13 cellular contexts compared by ENCODE assay signal in the genomic region with DNA sequence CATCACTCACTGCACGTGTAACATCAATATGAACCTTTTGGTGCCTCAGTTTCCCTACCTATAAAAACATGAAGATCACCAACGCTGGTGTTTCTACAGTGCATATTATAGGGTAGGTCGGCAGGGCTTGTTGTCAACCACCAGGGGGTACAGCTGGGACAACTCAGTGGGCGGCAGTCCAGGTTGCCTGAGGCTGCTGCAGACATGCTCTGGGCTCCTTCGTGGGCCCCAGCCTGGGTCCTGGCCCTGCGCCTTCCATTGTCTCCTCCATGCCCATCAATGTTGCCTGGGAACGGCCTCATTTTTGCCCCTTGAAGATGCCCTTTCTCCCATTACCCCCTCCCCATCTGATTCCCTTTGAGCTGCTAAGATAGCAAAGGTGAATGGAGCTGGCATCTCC.
DNase-seq lines count a peak whose midpoint lies in the region; ATAC-seq and TF ChIP-seq lines count a peak whose summit lies in the region.
"Had no signal": no experiment of that assay in that cellular context is flagged by ENCODE, and none has a peak within 500 bp of the region (broad histone marks: within the 10 kb centered on the region; RNA-seq: fewer than 3 reads in every experiment).

No MANE protein-coding gene starts in this region.

- no peaks in the 10 kb centered on the region for H3K9me3 ChIP-seq in DOHH2 (ENCODE audit: control insufficient read depth, insufficient read depth, low read length)
- no peaks in the 10 kb centered on the region for H3K9me3 ChIP-seq in OCI-LY7 (ENCODE audit: low read length)
- H3K9me3 ChIP-seq in neural progenitor cell (ENCODE audit: low read depth), result no peaks in the 10 kb centered on the region
- H3K9me3 ChIP-seq: ascending aorta had no signal

- BruUV-seq in OCI-LY7 (replicated peaks; lab: Mats Ljungman, UMichigan), result no TSS peak

- H3K4me2 ChIP-seq in DOHH2 (ENCODE audit: low read length) (no peak overlapping the region), OCI-LY7 (ENCODE audit: low read length) (no peak overlapping the region), neural progenitor cell (no peak overlapping the region)
- H3K4me2 ChIP-seq: BLaER1 treated with 17β-estradiol and CSF1 and Interleukin-3, amounts not matched to agents 10 nM and 100 nM had no signal

- peak; percentile 14 for DNase-seq in OCI-LY7 (ENCODE audit: low spot score)
- DNase-seq in neural progenitor cell (ENCODE audit: low spot score), result no peak
- no peak for DNase-seq in activated CD4-positive, alpha-beta memory T cell treated with anti-CD3 and anti-CD28 coated beads, Interleukin-2, amount 10 ng/mL, durations not matched to agents 7 days and 5 days
- no peak for DNase-seq in left cardiac atrium
- DNase-seq in NCI-H2081 (lab: John Stamatoyannopoulos, UW), result no peak
- DNase-seq: activated gamma-delta T cell, immature natural killer cell, substantia nigra had no signal

- no peak overlapping the region for H3K4me3 Mint-ChIP-seq in neural progenitor cell
- H3K4me3 Mint-ChIP-seq in activated CD4-positive, alpha-beta memory T cell treated with anti-CD3 and anti-CD28 coated beads, Interleukin-2, amount 10 ng/mL, durations not matched to agents 7 days and 5 days, result no peak overlapping the region
- H3K4me3 Mint-ChIP-seq: IgD-negative memory B cell, immature natural killer cell had no signal

- H3K9me3 Mint-ChIP-seq in neural progenitor cell, result no peaks in the 10 kb centered on the region
- H3K9me3 Mint-ChIP-seq in activated CD4-positive, alpha-beta memory T cell treated with anti-CD3 and anti-CD28 coated beads, Interleukin-2, amount 10 ng/mL, durations not matched to agents 7 days and 5 days, result no peaks in the 10 kb centered on the region
- H3K9me3 Mint-ChIP-seq: immature natural killer cell had no signal

- H3F3A ChIP-seq in DOHH2 (ENCODE audit: control insufficient read depth, insufficient read depth), result no peaks in the 10 kb centered on the region
- no peaks in the 10 kb centered on the region for H3F3A ChIP-seq in neural progenitor cell (ENCODE audit: low read depth)

- intact Hi-C loops in OCI-LY7 (cut with micrococcal nuclease; ENCODE audit: unreplicated experiment) (loop anchor here (2.0 to 5.0 kb wide), 2 partner anchors 97 to 244 kb away; no protein-coding TSS in a partner anchor), left cardiac atrium (cut with DNase I) (loop anchor here (2.0 to 5.0 kb wide), 2 partner anchors 97 to 99 kb away; no protein-coding TSS in a partner anchor)

- peaks cover 7% of the 10 kb centered on the region for H3K27me3 Mint-ChIP-seq in neural progenitor cell (ENCODE audit: insufficient read depth, low read depth)
- peaks cover 26% of the 10 kb centered on the region for H3K27me3 Mint-ChIP-seq in activated CD4-positive, alpha-beta memory T cell treated with anti-CD3 and anti-CD28 coated beads, Interleukin-2, amount 10 ng/mL, durations not matched to agents 7 days and 5 days

- H3K27ac ChIP-seq in DOHH2 (ENCODE audit: low read depth, low read length), result no peak overlapping the region
- H3K27ac ChIP-seq in OCI-LY7 (ENCODE audit: low read depth, low read length, poor library complexity, severe bottlenecking), result no peak overlapping the region
- H3K27ac ChIP-seq in neural progenitor cell, result no peak overlapping the region
- H3K27ac ChIP-seq: ascending aorta; BLaER1 treated with 17β-estradiol and CSF1 and Interleukin-3, amounts not matched to agents 10 nM and 100 nM had no signal

- H3K9me2 ChIP-seq in DOHH2 (replicated peaks; ENCODE audit: control insufficient read depth, low read length), result no peaks in the 10 kb centered on the region
- H3K9me2 ChIP-seq in OCI-LY7 (ENCODE audit: insufficient read depth, low read length), result no peaks in the 10 kb centered on the region

- H3K79me2 ChIP-seq in DOHH2 (ENCODE audit: control insufficient read depth, low read length), result no peaks in the 10 kb centered on the region
- H3K79me2 ChIP-seq in OCI-LY7 (ENCODE audit: insufficient read depth, low read depth, low read length), result no peaks in the 10 kb centered on the region
- H3K79me2 ChIP-seq in neural progenitor cell (ENCODE audit: low read depth), result no peaks in the 10 kb centered on the region

- no peaks in the 10 kb centered on the region for H3K4me1 Mint-ChIP-seq in neural progenitor cell
- peaks cover 5% of the 10 kb centered on the region for H3K4me1 Mint-ChIP-seq in activated CD4-positive, alpha-beta memory T cell treated with anti-CD3 and anti-CD28 coated beads, Interleukin-2, amount 10 ng/mL, durations not matched to agents 7 days and 5 days
- H3K4me1 Mint-ChIP-seq: IgD-negative memory B cell, immature natural killer cell had no signal

- H2AFZ ChIP-seq in OCI-LY7 (ENCODE audit: low read length) (no peak overlapping the region), neural progenitor cell (replicated peaks) (no peak overlapping the region)

- H3K4me1 ChIP-seq in DOHH2 (ENCODE audit: control insufficient read depth, low read length), result no peaks in the 10 kb centered on the region
- no peaks in the 10 kb centered on the region for H3K4me1 ChIP-seq in OCI-LY7 (ENCODE audit: insufficient read depth, low read length, poor library complexity, severe bottlenecking)
- H3K4me1 ChIP-seq in neural progenitor cell, result no peaks in the 10 kb centered on the region
- H3K4me1 ChIP-seq: BLaER1 treated with 17β-estradiol and CSF1 and Interleukin-3, amounts not matched to agents 10 nM and 100 nM had no signal

- no peak overlapping the region for H3K27ac Mint-ChIP-seq in neural progenitor cell
- H3K27ac Mint-ChIP-seq in activated CD4-positive, alpha-beta memory T cell treated with anti-CD3 and anti-CD28 coated beads, Interleukin-2, amount 10 ng/mL, durations not matched to agents 7 days and 5 days, result no peak overlapping the region
- H3K27ac Mint-ChIP-seq: IgD-negative memory B cell, immature natural killer cell had no signal

- no peaks in the 10 kb centered on the region for H3K36me3 ChIP-seq in DOHH2 (ENCODE audit: control insufficient read depth, low read length)
- no peaks in the 10 kb centered on the region for H3K36me3 ChIP-seq in OCI-LY7 (ENCODE audit: insufficient read depth, low read length)
- H3K36me3 ChIP-seq in neural progenitor cell, result no peaks in the 10 kb centered on the region
- H3K36me3 ChIP-seq: ascending aorta; BLaER1 treated with 17β-estradiol and CSF1 and Interleukin-3, amounts not matched to agents 10 nM and 100 nM had no signal

- H3K27me3 ChIP-seq in DOHH2 (ENCODE audit: control insufficient read depth, low read length) (no peaks in the 10 kb centered on the region), neural progenitor cell (peaks cover 19% of the 10 kb centered on the region)
- H3K27me3 ChIP-seq: ascending aorta; BLaER1 treated with 17β-estradiol and CSF1 and Interleukin-3, amounts not matched to agents 10 nM and 100 nM had no signal

- POLR2A ChIA-PET in OCI-LY7 (lab: Charles Lee), result no interaction called here
- POLR2A ChIA-PET in activated CD4-positive, alpha-beta memory T cell treated with anti-CD3 and anti-CD28 coated beads, Interleukin-2, amount 10 ng/mL, durations not matched to agents 7 days and 5 days (lab: Charles Lee), result no interaction called here

- no peak overlapping the region for H3K9ac ChIP-seq in neural progenitor cell
- H3K9ac ChIP-seq: BLaER1 treated with 17β-estradiol and CSF1 and Interleukin-3, amounts not matched to agents 10 nM and 100 nM had no signal

- ATAC-seq in left cardiac atrium, result no peak

- TF ChIP-seq CTCF in DOHH2 (IDR thresholded peaks at IDR 0.05; ENCODE audit: low read depth, low read length, poor library complexity, severe bottlenecking) (peak; percentile 19), GM12873 (IDR thresholded peaks at IDR 0.05; ENCODE audit: insufficient read depth, low read depth, low read length, missing control alignments) (peak; percentile 45), OCI-LY7 (conservative IDR thresholded peaks at IDR 0.05; ENCODE audit: low read length) (0 out of 2 replicates have a peak, but pooled peaks have one; percentile 32), neural progenitor cell (IDR thresholded peaks at IDR 0.05) (peak; percentile 17)

- H4K20me1 ChIP-seq in DOHH2 (ENCODE audit: control insufficient read depth, insufficient read depth, low read depth, low read length) (no peaks in the 10 kb centered on the region), OCI-LY7 (ENCODE audit: insufficient read depth, low read length) (no peaks in the 10 kb centered on the region), neural progenitor cell (ENCODE audit: low read depth) (no peaks in the 10 kb centered on the region)
- H4K20me1 ChIP-seq: BLaER1 treated with 17β-estradiol and CSF1 and Interleukin-3, amounts not matched to agents 10 nM and 100 nM had no signal

- CTCF ChIA-PET in OCI-LY7 (lab: Charles Lee; ENCODE audit: unreplicated experiment), result interaction anchor here (0.6 kb wide), 1 partner anchor 274 kb away, joined by 3 read pairs; no protein-coding TSS in a partner anchor
- CTCF ChIA-PET in activated CD4-positive, alpha-beta memory T cell treated with anti-CD3 and anti-CD28 coated beads, Interleukin-2, amount 10 ng/mL, durations not matched to agents 7 days and 5 days (lab: Charles Lee), result interaction anchor here (0.6 to 5.2 kb wide), 4 partner anchors 30 to 605 kb away, joined by 3 to 104 read pairs (median 16); partner anchors contain the start of gene GSG1L

- no peaks in the 10 kb centered on the region for H3K36me3 Mint-ChIP-seq in neural progenitor cell
- H3K36me3 Mint-ChIP-seq in activated CD4-positive, alpha-beta memory T cell treated with anti-CD3 and anti-CD28 coated beads, Interleukin-2, amount 10 ng/mL, durations not matched to agents 7 days and 5 days (ENCODE audit: low read depth), result no peaks in the 10 kb centered on the region
- H3K36me3 Mint-ChIP-seq: immature natural killer cell had no signal

- H3K4me3 ChIP-seq in DOHH2 (ENCODE audit: low read length) (no peak overlapping the region), OCI-LY7 (ENCODE audit: low read depth, low read length, poor library complexity, severe bottlenecking) (no peak overlapping the region), neural progenitor cell (no peak overlapping the region)
- H3K4me3 ChIP-seq: ascending aorta; BLaER1 treated with 17β-estradiol and CSF1 and Interleukin-3, amounts not matched to agents 10 nM and 100 nM had no signal
